Comparison of ENCODE assay signal across 9 cellular contexts in genomic region chr17:42323268-42323773, GRCh38. TPM values are rescaled to one million over a fixed set of nuclear protein-coding genes. Genes with fewer than 3 reads are reported as not detected.
DNase-seq lines count a peak whose midpoint lies in the region; ATAC-seq and TF ChIP-seq lines count a peak whose summit lies in the region.
"Had no signal": no experiment of that assay in that cellular context is flagged by ENCODE, and none has a peak within 500 bp of the region (broad histone marks: within the 10 kb centered on the region; RNA-seq: fewer than 3 reads in every experiment).

No MANE protein-coding gene starts in this region.

- H3K9me3 ChIP-seq in Peyer's patch = no peaks in the 10 kb centered on the region
- H3K9me3 ChIP-seq: mucosa of descending colon had no signal

- no peaks in the 10 kb centered on the region for H3K9me3 Mint-ChIP-seq in activated CD8-positive, alpha-beta T cell treated with anti-CD3 and anti-CD28 coated beads for 36 hours
- H3K9me3 Mint-ChIP-seq in naive B cell = no peaks in the 10 kb centered on the region

- H3K27ac Mint-ChIP-seq in activated CD8-positive, alpha-beta T cell treated with anti-CD3 and anti-CD28 coated beads for 36 hours = peak overlapping the region; percentile 85
- peak overlapping the region in 4 of 6 donors; percentile 82 to 89 (median 86) for H3K27ac Mint-ChIP-seq in naive B cell

- no peak overlapping the region for H3K4me3 ChIP-seq in Peyer's patch
- H3K4me3 ChIP-seq in coronary artery = no peak overlapping the region
- H3K4me3 ChIP-seq: mucosa of descending colon had no signal

- peaks cover 49% of the 10 kb centered on the region for H3K4me1 Mint-ChIP-seq in activated CD8-positive, alpha-beta T cell treated with anti-CD3 and anti-CD28 coated beads for 36 hours (ENCODE audit: low read depth)
- peaks cover 16 to 48% (median 17%) of the 10 kb centered on the region in 3 donors for H3K4me1 Mint-ChIP-seq in naive B cell

- POLR2A ChIA-PET in activated CD8-positive, alpha-beta T cell treated with anti-CD3 and anti-CD28 coated beads for 36 hours (lab: Charles Lee) = interaction anchor here (1.0 to 4.7 kb wide), 5 partner anchors 12 to 82 kb away, joined by 3 to 30 read pairs (median 4); no protein-coding TSS in a partner anchor

- peak; percentile 19; the same call in 1 of the 2 replicates for TF ChIP-seq CTCF in C4-2B (conservative IDR thresholded peaks at IDR 0.05)
- TF ChIP-seq CTCF in activated CD8-positive, alpha-beta T cell treated with anti-CD3 and anti-CD28 coated beads for 36 hours (IDR thresholded peaks at IDR 0.05) = no peak
- TF ChIP-seq CTCF in Peyer's patch (IDR thresholded peaks at IDR 0.05) = no peak
- TF ChIP-seq CTCF in omental fat pad (IDR thresholded peaks at IDR 0.05) = no peak
- no peak for TF ChIP-seq CTCF in coronary artery (IDR thresholded peaks at IDR 0.05)

- peaks cover 71% of the 10 kb centered on the region for H3K36me3 Mint-ChIP-seq in activated CD8-positive, alpha-beta T cell treated with anti-CD3 and anti-CD28 coated beads for 36 hours (ENCODE audit: low read depth)
- H3K36me3 Mint-ChIP-seq in naive B cell = no peaks in the 10 kb centered on the region

- ATAC-seq in GM21529 (IDR thresholded peaks at IDR 0.05; ENCODE audit: unreplicated experiment) = peak; percentile 15
- no peak for ATAC-seq in activated CD8-positive, alpha-beta T cell treated with anti-CD3 and anti-CD28 coated beads for 36 hours
- ATAC-seq in naive B cell (ENCODE audit: low read depth in 2 of 2) = no peak
- no peak for ATAC-seq in omental fat pad (ENCODE audit: low FRiP score)

- CTCF ChIA-PET in activated CD8-positive, alpha-beta T cell treated with anti-CD3 and anti-CD28 coated beads for 36 hours (lab: Charles Lee) = interaction anchor here (0.7 to 30.6 kb wide), 17 partner anchors 9 to 204 kb away, joined by 3 to 968 read pairs (median 6); partner anchors contain the start of genes CAVIN1 and STAT3

- H3K4me3 Mint-ChIP-seq in activated CD8-positive, alpha-beta T cell treated with anti-CD3 and anti-CD28 coated beads for 36 hours = no peak overlapping the region
- H3K4me3 Mint-ChIP-seq in naive B cell = no peak overlapping the region

- H3K27ac ChIP-seq in C4-2B (no peak overlapping the region), Peyer's patch (peak overlapping the region in 1 of 4 donors; percentile 27), coronary artery (peak overlapping the region in 1 of 2 donors; percentile 62)

- H3K4me1 ChIP-seq in Peyer's patch = peaks cover 0 to 7% (median 3%) of the 10 kb centered on the region in 4 donors

- no peaks in the 10 kb centered on the region for H3K27me3 ChIP-seq in Peyer's patch

- no peaks in the 10 kb centered on the region for H3K27me3 Mint-ChIP-seq in activated CD8-positive, alpha-beta T cell treated with anti-CD3 and anti-CD28 coated beads for 36 hours
- no peaks in the 10 kb centered on the region for H3K27me3 Mint-ChIP-seq in naive B cell

- peaks cover 0 to 99% (median 5%) of the 10 kb centered on the region in 3 donors for H3K36me3 ChIP-seq in Peyer's patch

- TF ChIP-seq POLR2A in Peyer's patch (IDR thresholded peaks at IDR 0.05) = no peak

- DNase-seq in activated CD8-positive, alpha-beta T cell treated with anti-CD3 and anti-CD28 coated beads for 36 hours = no peak
- DNase-seq in naive B cell (no peak), Peyer's patch (no peak), omental fat pad (ENCODE audit: low spot score) (no peak), coronary artery (ENCODE audit: low spot score) (no peak)
- no peak for DNase-seq in NK-92 treated with Interleukin-12 subunit alpha and Interleukin-12 subunit beta, amount 100 ng/mL, for 24 hours (lab: John Stamatoyannopoulos, UW)

- intact Hi-C loops in activated CD8-positive, alpha-beta T cell treated with anti-CD3 and anti-CD28 coated beads for 36 hours (cut with micrococcal nuclease) = loop anchor here (2.0 to 5.0 kb wide), 3 partner anchors 64 to 204 kb away; partner anchors contain the start of gene STAT3

RNA-seq across cellular contexts. Expression of gene STAT5A, which starts 35.0 kb away (rescaled TPM):
- total RNA-seq in activated CD8-positive, alpha-beta T cell treated with anti-CD3 and anti-CD28 coated beads for 36 hours = 100 to 1,000 TPM; 163 to 190 TPM
- polyA plus RNA-seq in naive B cell (ENCODE audit: low read depth in 6 of 6) = 10 to 100 TPM; 24.6 to 53.2 (median 45.2) TPM
- total RNA-seq in Peyer's patch (10 to 100 TPM; 11.2 to 80.0 (median 34.5) TPM), omental fat pad (100 to 1,000 TPM; 151 to 200 (median 171) TPM)

RNA-seq across cellular contexts. Expression of gene STAT5B, which starts 47.1 kb away (rescaled TPM):
- total RNA-seq in activated CD8-positive, alpha-beta T cell treated with anti-CD3 and anti-CD28 coated beads for 36 hours = 100 to 1,000 TPM; 128 to 129 TPM
- polyA plus RNA-seq in naive B cell (ENCODE audit: low read depth in 6 of 6) = 10 to 100 TPM; 22.8 to 52.6 (median 42.6) TPM
- total RNA-seq in Peyer's patch = 100 to 1,000 TPM in 1 of 4 donors, 10 to 100 TPM in 3; 36.3 to 128 (median 68.1) TPM
- 100 to 1,000 TPM in 2 of 4 donors, 10 to 100 TPM in 2; 66.6 to 130 (median 111) TPM for total RNA-seq in omental fat pad
